ENCODE assay signal across 8 cellular contexts in the genomic region with DNA sequence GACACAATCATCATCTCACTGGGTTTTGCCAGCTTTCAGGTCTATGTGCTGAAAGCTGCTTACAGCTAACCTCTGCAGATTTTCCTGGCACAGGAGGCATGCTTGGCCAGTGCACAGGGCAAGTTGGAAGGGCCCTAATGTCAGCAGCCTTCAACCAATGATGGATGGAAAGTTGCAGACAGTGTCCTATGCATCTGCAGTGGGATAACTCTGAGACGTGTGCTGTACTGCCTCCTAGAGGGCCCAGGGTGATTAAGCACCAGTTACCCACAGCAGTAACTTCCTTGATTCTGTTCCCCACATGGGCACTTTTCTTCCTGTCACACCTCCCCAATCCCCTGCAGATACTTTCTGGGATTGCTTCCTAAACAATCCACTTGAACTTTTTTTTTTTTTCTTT. TPM values are rescaled to one million over a fixed set of nuclear protein-coding genes. Genes with fewer than 3 reads are reported as not detected.
DNase-seq lines count a peak whose midpoint lies in the region; FAIRE-seq and TF ChIP-seq lines count a peak whose summit lies in the region.

No MANE protein-coding gene starts in this region.

- DNase-seq in AG04449 (ENCODE audit: low read depth, low spot score) = no peak
- no peak for DNase-seq in astrocyte of the spinal cord (ENCODE audit: low read depth, low spot score)
- DNase-seq in osteoblast (ENCODE audit: insufficient read length, low spot score, missing footprints) = peak; percentile 82
- DNase-seq in RCC 7860 (ENCODE audit: low spot score) = no peak
- DNase-seq in cerebellar cortex (ENCODE audit: low spot score) = no peak
- no peak for DNase-seq in NCI-H774 (lab: John Stamatoyannopoulos, UW)

- H3K79me2 ChIP-seq in KMS-11 (ENCODE audit: insufficient read depth, low read depth) (no peaks in the 10 kb centered on the region), osteoblast (ENCODE audit: insufficient read depth, low read length) (no peaks in the 10 kb centered on the region)

- H3K4me1 ChIP-seq in KMS-11 (ENCODE audit: low read depth, poor library complexity, severe bottlenecking) = no peaks in the 10 kb centered on the region
- H3K4me1 ChIP-seq in osteoblast (ENCODE audit: insufficient read depth, low read length) = no peaks in the 10 kb centered on the region

- H4K20me1 ChIP-seq in KMS-11 (ENCODE audit: insufficient read depth) = no peaks in the 10 kb centered on the region
- no peaks in the 10 kb centered on the region for H4K20me1 ChIP-seq in osteoblast (ENCODE audit: insufficient read depth, low read length)

- H3K36me3 ChIP-seq in KMS-11 (ENCODE audit: insufficient read depth) (no peaks in the 10 kb centered on the region), osteoblast (ENCODE audit: insufficient read depth, low read length) (no peaks in the 10 kb centered on the region)

- CTCF ChIA-PET in AG04449 (lab: Yijun Ruan, JAX) = no interaction called here

- TF ChIP-seq CTCF in AG04449 (IDR thresholded peaks at IDR 0.05; ENCODE audit: insufficient read depth, low read length, missing control alignments) (peak; percentile 20), GM12875 (IDR thresholded peaks at IDR 0.05; ENCODE audit: borderline replicate concordance, insufficient read depth, low read depth, low read length) (peak; percentile 74), KMS-11 (conservative IDR thresholded peaks at IDR 0.05; ENCODE audit: low read depth, low read length) (0 out of 2 replicates have a peak, but pooled peaks have one; percentile 11), astrocyte of the spinal cord (IDR thresholded peaks at IDR 0.05; ENCODE audit: low read depth, low read length) (peak; percentile 32), osteoblast (IDR thresholded peaks at IDR 0.05; ENCODE audit: extremely low read depth, low read depth, low read length) (peak; percentile 58)

- H3K27ac ChIP-seq in KMS-11 (no peak overlapping the region), osteoblast (ENCODE audit: low read depth, low read length) (no peak overlapping the region)

- H3K27me3 ChIP-seq in KMS-11 (ENCODE audit: insufficient read depth, low read depth) (no peaks in the 10 kb centered on the region), osteoblast (ENCODE audit: insufficient read depth, low read length) (no peaks in the 10 kb centered on the region)

- H3K4me2 ChIP-seq in KMS-11 (no peak overlapping the region), osteoblast (ENCODE audit: insufficient read depth, low read length) (no peak overlapping the region)

- no peaks in the 10 kb centered on the region for H3K9me3 ChIP-seq in osteoblast (ENCODE audit: low read depth, low read length)

- POLR2A ChIA-PET in AG04449 (lab: Yijun Ruan, JAX) = no interaction called here

- in situ Hi-C loops in astrocyte of the spinal cord (cut with HindIII; ENCODE audit: low sequenced_read_pairs) = no loop called here

- H2AFZ ChIP-seq in KMS-11 (ENCODE audit: low read depth) (no peak overlapping the region), osteoblast (ENCODE audit: low read length) (no peak overlapping the region)

- H3K4me3 ChIP-seq in AG04449 (ENCODE audit: low read depth, low read length) (no peak overlapping the region), GM12875 (ENCODE audit: low read depth, low read length) (no peak overlapping the region), KMS-11 (IDR thresholded peaks at IDR 0.05; ENCODE audit: insufficient read depth, low read depth, low read length) (no peak overlapping the region), astrocyte of the spinal cord (ENCODE audit: low read depth, low read length) (no peak overlapping the region), osteoblast (ENCODE audit: insufficient read depth, low read length) (no peak overlapping the region)

- FAIRE-seq in RCC 7860 (lab: Jason Lieb, UNC) = no peak

- H3K9ac ChIP-seq in KMS-11 = no peak overlapping the region

RNA-seq across cellular contexts. Expression of a gene that starts 38.6 kb away (rescaled TPM):
- not detected in 2 replicates for total RNA-seq in osteoblast

RNA-seq across cellular contexts. Expression of a gene that starts 50.2 kb away (rescaled TPM):
- 8.3 and 13.6 TPM in 2 replicates for total RNA-seq in osteoblast

RNA-seq across cellular contexts. Expression of a gene that starts 50.5 kb away (rescaled TPM):
- total RNA-seq in osteoblast = 89.9 and 93.7 TPM in 2 replicates

Comparison
In these comparisons a context has a peak if more than half of its experiments do, and no peak if none do; other contexts are left out.
1. CTCF ChIP-seq: peak in every context shown above with its lines; median percentile 74 in GM12875; 58 in osteoblast; 32 in astrocyte of the spinal cord; 20 in AG04449; 11 in KMS-11.